21 cellular contexts compared by ENCODE assay signal in genomic region chr20:22690616-22691179, GRCh38.
"Had no signal": no experiment of that assay in that cellular context is flagged by ENCODE, and none has a peak within 500 bp of the region (broad histone marks: within the 10 kb centered on the region; RNA-seq: fewer than 3 reads in every experiment).

No MANE protein-coding gene starts in this region.

- H3K4me1 ChIP-seq: body of pancreas had no signal

- ATAC-seq: activated naive CD8-positive, alpha-beta T cell treated with anti-CD3 and anti-CD28 coated beads, Interleukin-2, amount 50 U/mL, for 24 hours; activated T-cell treated with anti-CD3 and anti-CD28 coated beads, Interleukin-2, amount 50 U/mL, for 4 hours; body of pancreas had no signal

- H3K27me3 ChIP-seq: ascending aorta, body of pancreas, MG63, SJSA1 had no signal

- H3K9me3 ChIP-seq: ascending aorta, body of pancreas, MG63, SJSA1 had no signal

- DNase-seq: activated CD4-positive, alpha-beta memory T cell treated with anti-CD3 and anti-CD28 coated beads for 36 hours; activated CD4-positive, alpha-beta T cell treated with anti-CD3 and anti-CD28 coated beads for 1 hour; activated CD4-positive, alpha-beta T cell treated with anti-CD3 and anti-CD28 coated beads, Interleukin-2, amount 10 ng/mL, durations not matched to agents 24 days and 14 days; activated CD8-positive, alpha-beta memory T cell treated with anti-CD3 and anti-CD28 coated beads for 24 hours; activated effector memory CD4-positive, alpha-beta T cell treated with anti-CD3 and anti-CD28 coated beads, Interleukin-2, amount 50 U/mL, for 16 hours; activated naive CD4-positive, alpha-beta T cell treated with Interleukin-2 at 50 U/mL for 16 hours; activated naive CD8-positive, alpha-beta T cell treated with anti-CD3 and anti-CD28 coated beads, Interleukin-2, amount 50 U/mL, for 24 hours; activated T-cell treated with anti-CD3 and anti-CD28 coated beads, Interleukin-2, amount 50 U/mL, for 4 hours; amniotic stem cell; body of pancreas; central memory CD4-positive, alpha-beta T cell; MG63; NCI-H1092 treated with DMSO at 0.1 percent for 48 hours; NCI-H2081; NCI-H510A treated with DMSO at 0.1 percent for 48 hours; NCI-H82; Right ventricle myocardium superior had no signal

- FAIRE-seq: bronchial epithelial cell had no signal

- H3K4me3 ChIP-seq: ascending aorta, body of pancreas, MG63, SJSA1 had no signal

- H3K36me3 ChIP-seq: ascending aorta, MG63, SJSA1 had no signal

- H3K27ac ChIP-seq: ascending aorta, body of pancreas, RWPE1, SJSA1 had no signal
